In the genomic region with DNA sequence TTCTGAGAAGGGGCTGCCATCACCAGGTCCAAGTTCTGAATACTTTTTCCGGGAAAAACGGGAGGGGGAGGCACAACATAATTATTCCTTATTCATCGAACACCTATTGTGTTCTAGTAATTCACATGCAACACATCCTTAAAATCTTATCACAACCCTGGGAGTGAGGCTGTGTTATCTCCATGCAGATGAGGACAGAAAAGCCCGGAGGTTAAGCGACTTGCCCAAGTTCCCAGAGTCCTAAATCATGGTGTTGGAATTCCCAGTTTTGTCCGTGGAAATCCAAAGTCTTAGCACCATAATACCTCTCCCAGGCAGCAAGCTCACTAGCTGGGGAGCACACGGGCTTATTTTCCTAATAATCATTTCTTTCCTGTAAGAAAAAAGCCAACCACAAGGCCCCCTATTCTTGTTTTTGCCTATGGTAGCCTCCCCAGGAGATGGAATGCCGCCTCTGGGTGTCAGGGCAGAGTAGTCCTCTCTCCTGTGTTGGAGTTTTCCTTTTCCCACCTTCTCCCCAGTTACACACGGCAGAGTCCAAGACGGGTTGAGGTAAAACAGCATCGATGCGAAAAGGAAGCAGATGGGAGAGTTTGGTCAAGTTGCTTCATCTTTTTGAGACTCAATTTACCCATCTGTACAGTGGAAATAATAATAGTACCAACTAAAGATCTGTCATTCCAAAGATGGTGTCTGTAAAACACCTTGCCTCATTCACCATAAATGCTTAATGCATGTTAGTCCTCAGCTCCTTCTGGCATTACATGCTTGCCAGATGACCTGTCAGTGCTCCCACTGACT, we compare ENCODE assay signal across 1 cellular context.
TF ChIP-seq lines count a peak whose summit lies in the region.

No MANE protein-coding gene starts in this region.

TF ChIP-seq in SK-N-SH treated with all-trans-retinoic acid at 6 μM for 48 hours, 23 proteins besides CTCF, POLR2A, EP300 and RAD21 (continued from another document):
- TF ChIP-seq, protein P1, sequence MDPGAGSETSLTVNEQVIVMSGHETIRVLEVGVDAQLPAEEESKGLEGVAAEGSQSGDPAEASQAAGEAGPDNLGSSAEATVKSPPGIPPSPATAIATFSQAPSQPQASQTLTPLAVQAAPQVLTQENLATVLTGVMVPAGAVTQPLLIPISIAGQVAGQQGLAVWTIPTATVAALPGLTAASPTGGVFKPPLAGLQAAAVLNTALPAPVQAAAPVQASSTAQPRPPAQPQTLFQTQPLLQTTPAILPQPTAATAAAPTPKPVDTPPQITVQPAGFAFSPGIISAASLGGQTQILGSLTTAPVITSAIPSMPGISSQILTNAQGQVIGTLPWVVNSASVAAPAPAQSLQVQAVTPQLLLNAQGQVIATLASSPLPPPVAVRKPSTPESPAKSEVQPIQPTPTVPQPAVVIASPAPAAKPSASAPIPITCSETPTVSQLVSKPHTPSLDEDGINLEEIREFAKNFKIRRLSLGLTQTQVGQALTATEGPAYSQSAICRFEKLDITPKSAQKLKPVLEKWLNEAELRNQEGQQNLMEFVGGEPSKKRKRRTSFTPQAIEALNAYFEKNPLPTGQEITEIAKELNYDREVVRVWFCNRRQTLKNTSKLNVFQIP (CRISPR knock-in tag; IDR thresholded peaks at IDR 0.05; ENCODE audit: borderline replicate concordance, low read depth), result no peak
- TF ChIP-seq ZNF70 (CRISPR knock-in tag; IDR thresholded peaks at IDR 0.05), result no peak
- TF ChIP-seq TCF4 (CRISPR knock-in tag; IDR thresholded peaks at IDR 0.05; ENCODE audit: borderline replicate concordance), result no peak
- no peak for TF ChIP-seq ZNF8 (CRISPR knock-in tag; IDR thresholded peaks at IDR 0.05)
